ENCODE assay signal across 1 cellular context in genomic region chr10:15624405-15625191, GRCh38.
TF ChIP-seq lines count a peak whose summit lies in the region.

No MANE protein-coding gene starts in this region.

TF ChIP-seq in K562, 482 proteins besides CTCF, POLR2A, EP300 and RAD21 (continued from another document):
- TF ChIP-seq ZNF592 (IDR thresholded peaks at IDR 0.05), result no peak
- TF ChIP-seq NFE2L1 (tag; IDR thresholded peaks at IDR 0.05; ENCODE audit: borderline replicate concordance, low read depth), result no peak
- no peak for TF ChIP-seq NR0B1 (IDR thresholded peaks at IDR 0.05; ENCODE audit: partially characterized antibody)
- TF ChIP-seq BACH1 (tag; IDR thresholded peaks at IDR 0.05), result no peak
- no peak for TF ChIP-seq GTF2B (IDR thresholded peaks at IDR 0.05; ENCODE audit: extremely low read depth, insufficient read length)
- TF ChIP-seq ZNF197 (CRISPR knock-in tag; IDR thresholded peaks at IDR 0.05; ENCODE audit: low read depth), result no peak
